19 cellular contexts compared by ENCODE assay signal in the genomic region with DNA sequence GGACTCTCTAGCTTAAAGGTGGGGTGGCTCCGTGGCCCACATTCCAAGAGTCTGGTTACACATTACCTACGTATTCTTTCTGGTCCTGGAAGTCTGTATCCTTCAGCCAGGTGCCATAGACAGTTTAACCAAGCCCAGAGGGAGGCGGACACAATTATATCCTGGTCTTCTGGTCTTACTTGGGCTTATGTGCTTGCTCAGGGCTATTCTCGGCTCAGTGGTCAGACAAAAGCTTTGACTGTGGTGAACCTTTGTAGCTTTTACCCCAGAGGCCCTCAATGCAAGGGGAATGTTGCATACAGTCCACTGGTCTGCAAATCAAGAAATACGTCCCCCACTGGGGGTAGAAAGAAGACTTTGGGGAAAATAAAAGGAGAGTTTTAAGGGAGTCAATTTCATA. TPM values are rescaled to one million over a fixed set of nuclear protein-coding genes. Genes with fewer than 3 reads are reported as not detected.
A peak's percentile ranks its signal among the peaks of the same experiment; 100 is the strongest.
DNase-seq lines count a peak whose midpoint lies in the region; ATAC-seq and TF ChIP-seq lines count a peak whose summit lies in the region.
"Had no signal": no experiment of that assay in that cellular context is flagged by ENCODE, and none has a peak within 500 bp of the region (broad histone marks: within the 10 kb centered on the region; RNA-seq: fewer than 3 reads in every experiment).

No MANE protein-coding gene starts in this region.

- TF ChIP-seq CTCF in left lung (IDR thresholded peaks at IDR 0.05) (no peak), thyroid gland (IDR thresholded peaks at IDR 0.05) (no peak), lower leg skin (IDR thresholded peaks at IDR 0.05) (no peak)

- peak overlapping the region; percentile 23 to 35 for H3K27ac ChIP-seq in left lung
- peak overlapping the region; percentile 83 to 94 (median 89) for H3K27ac ChIP-seq in thyroid gland
- H3K27ac ChIP-seq: 22Rv1, BLaER1, C4-2B had no signal

- WGBS in thyroid gland, 2 donors, result 32 to 39% methylated on average over 5 of the region's 5 CpGs
- WGBS in lower leg skin, 2 donors, result 83 to 91% methylated on average over 5 of the region's 5 CpGs

- H3K36me3 ChIP-seq in left lung (no peaks in the 10 kb centered on the region), thyroid gland (no peaks in the 10 kb centered on the region)
- H3K36me3 ChIP-seq: BLaER1 had no signal

- H3K4me1 ChIP-seq in left lung (peaks cover 14 to 18% of the 10 kb centered on the region in 2 donors), thyroid gland (peaks cover 14 to 24% of the 10 kb centered on the region in 2 donors)

- ATAC-seq in left ventricle myocardium superior (no peak), left lung (peak; percentile 2), GM19324 (IDR thresholded peaks at IDR 0.05; ENCODE audit: low FRiP score, unreplicated experiment) (no peak), GM18870 (IDR thresholded peaks at IDR 0.05; ENCODE audit: unreplicated experiment) (no peak)
- ATAC-seq: CD8-positive, alpha-beta T cell; GM23338; HCT116 had no signal

- intact Hi-C loops in cardiac septum (cut with DNase I) (no loop called here), left ventricle myocardium superior (cut with micrococcal nuclease) (no loop called here), left lung (cut with DNase I) (no loop called here), thyroid gland (cut with DNase I) (no loop called here), lower leg skin (cut with DNase I; ENCODE audit: low total_unique reads) (no loop called here)

- H3K27me3 ChIP-seq in left lung (no peaks in the 10 kb centered on the region), thyroid gland (no peaks in the 10 kb centered on the region)
- H3K27me3 ChIP-seq: BLaER1 had no signal

- no peak overlapping the region for H3K4me3 ChIP-seq in left lung
- no peak overlapping the region for H3K4me3 ChIP-seq in thyroid gland (replicated peaks in 1 of 3)
- H3K4me3 ChIP-seq in lower leg skin (ENCODE audit: low read depth, poor library complexity, severe bottlenecking), result no peak overlapping the region
- H3K4me3 ChIP-seq: BLaER1, GM23338 had no signal

- TF ChIP-seq POLR2A in thyroid gland (IDR thresholded peaks at IDR 0.05) (no peak), lower leg skin (IDR thresholded peaks at IDR 0.05) (no peak)

- H3K9me3 ChIP-seq in left lung (peaks cover 0 to 8% of the 10 kb centered on the region in 2 donors), thyroid gland (no peaks in the 10 kb centered on the region)
- H3K9me3 ChIP-seq: BLaER1 had no signal

- DNase-seq in cardiac septum (ENCODE audit: low spot score), result peak; percentile 17
- DNase-seq in left ventricle myocardium superior, result no peak
- DNase-seq in left lung, result no peak
- DNase-seq in myocyte (ENCODE audit: low read depth), result peak; percentile 68
- DNase-seq in thyroid gland, result peak; percentile 65 to 73
- no peak for DNase-seq in lower leg skin (ENCODE audit: low spot score in 2 of 2)
- DNase-seq: Caco-2; CD4-positive, CD25-positive, alpha-beta regulatory T cell; CD8-positive, alpha-beta T cell; DMS153; DND-41; H9 had no signal

RNA-seq across cellular contexts. Expression of gene INCENP, which starts 3.3 kb away (rescaled TPM):
- 13.5 TPM for total RNA-seq in cardiac septum
- total RNA-seq in left ventricle myocardium superior, result 11.6 TPM
- total RNA-seq in left lung, result 10 to 100 TPM; 17.3 to 21.6 TPM
- total RNA-seq in myocyte, result 11.6 and 12.3 TPM in 2 replicates
- 9.1 TPM for polyA plus RNA-seq in myocyte (2012)
- 10 to 100 TPM; 16.9 to 99.4 (median 42.4) TPM for total RNA-seq in thyroid gland
- total RNA-seq in lower leg skin, result 10 to 100 TPM; 17.5 to 30.7 (median 26.4) TPM

Comparison
In these comparisons a context has a peak if more than half of its experiments do, and no peak if none do; other contexts are left out.
1. DNase-seq: peak in cardiac septum (single experiment), myocyte (single experiment) and thyroid gland (2 of 2); none in left ventricle myocardium superior (single experiment), left lung (0 of 2) and lower leg skin (0 of 2).